15 cellular contexts compared by ENCODE assay signal in genomic region chr22:23079240-23079768, GRCh38. TPM values are rescaled to one million over a fixed set of nuclear protein-coding genes. Genes with fewer than 3 reads are reported as not detected.
DNase-seq lines count a peak whose midpoint lies in the region; ATAC-seq and TF ChIP-seq lines count a peak whose summit lies in the region.
"Had no signal": no experiment of that assay in that cellular context is flagged by ENCODE, and none has a peak within 500 bp of the region (broad histone marks: within the 10 kb centered on the region; RNA-seq: fewer than 3 reads in every experiment).

No MANE protein-coding gene starts in this region.

- H3K36me3 Mint-ChIP-seq in GM23338 (ENCODE audit: low read depth) (no peaks in the 10 kb centered on the region; the same call in 2 of the 3 replicates), memory B cell (no peaks in the 10 kb centered on the region), type B pancreatic cell (peaks cover 2% of the 10 kb centered on the region)
- H3K36me3 Mint-ChIP-seq: CD8-positive, alpha-beta T cell had no signal

- no peaks in the 10 kb centered on the region for H3K79me2 ChIP-seq in GM23338 (replicated peaks; ENCODE audit: insufficient read depth)

- peaks cover 3% of the 10 kb centered on the region; the same call in 1 of the 2 replicates for H3K9me2 ChIP-seq in GM23338 (ENCODE audit: insufficient read depth)
- H3K9me2 ChIP-seq: SK-N-SH had no signal

- peaks cover 15% of the 10 kb centered on the region for H3K27me3 Mint-ChIP-seq in GM23338 (ENCODE audit: insufficient read depth, low read depth, poor library complexity)
- H3K27me3 Mint-ChIP-seq in memory B cell: peaks cover 7% of the 10 kb centered on the region
- H3K27me3 Mint-ChIP-seq in type B pancreatic cell: no peaks in the 10 kb centered on the region

- no peaks in the 10 kb centered on the region for H3K4me1 ChIP-seq in GM23338 (ENCODE audit: insufficient read depth)

- DNase-seq in GM23338 (ENCODE audit: low spot score): no peak
- DNase-seq in caudate nucleus (lab: John Stamatoyannopoulos, UW): no peak
- DNase-seq in memory B cell (ENCODE audit: low spot score in 2 of 2): no peak
- no peak for DNase-seq in type B pancreatic cell (ENCODE audit: extremely low spot score, unreplicated experiment)
- DNase-seq in amygdala (lab: John Stamatoyannopoulos, UW): no peak
- DNase-seq in mucosa of gallbladder (ENCODE audit: low spot score): no peak
- no peak for DNase-seq in activated effector memory CD4-positive, alpha-beta T cell treated with anti-CD3 and anti-CD28 coated beads, Interleukin-2, amount 50 U/mL, for 16 hours
- DNase-seq: CD8-positive, alpha-beta T cell; GF-D8; GOT3; NCI-H1048; NCI-H2081 treated with DMSO at 0.1 percent for 48 hours; NCI-H524; Right ventricle myocardium superior; SK-N-SH had no signal

- H3K36me3 ChIP-seq in GM23338 (ENCODE audit: insufficient read depth): no peaks in the 10 kb centered on the region

- ATAC-seq in GM23338 (peak; percentile 21; the same call in 1 of the 3 replicates), memory B cell (ENCODE audit: low read depth) (no peak)
- ATAC-seq: CD8-positive, alpha-beta T cell had no signal

- H3K27ac Mint-ChIP-seq in GM23338 (no peak overlapping the region), memory B cell (peak overlapping the region; percentile 46), type B pancreatic cell (peak overlapping the region; percentile 84)
- H3K27ac Mint-ChIP-seq: CD8-positive, alpha-beta T cell had no signal

- no peaks in the 10 kb centered on the region for H3K27me3 ChIP-seq in GM23338 (ENCODE audit: insufficient read depth)

- H4K20me1 ChIP-seq in GM23338 (replicated peaks; ENCODE audit: insufficient read depth): no peaks in the 10 kb centered on the region

- H3K4me3 Mint-ChIP-seq in GM23338 (no peak overlapping the region), memory B cell (no peak overlapping the region), type B pancreatic cell (peak overlapping the region; percentile 24)
- H3K4me3 Mint-ChIP-seq: CD8-positive, alpha-beta T cell had no signal

- TF ChIP-seq CTCF in GM23338 (conservative IDR thresholded peaks at IDR 0.05; ENCODE audit: low read depth in 2 of 2) (no peak), type B pancreatic cell (conservative IDR thresholded peaks at IDR 0.05) (no peak)

- no peaks in the 10 kb centered on the region for H3K9me3 Mint-ChIP-seq in GM23338
- H3K9me3 Mint-ChIP-seq in memory B cell: no peaks in the 10 kb centered on the region
- H3K9me3 Mint-ChIP-seq in type B pancreatic cell: no peaks in the 10 kb centered on the region
- H3K9me3 Mint-ChIP-seq: CD8-positive, alpha-beta T cell had no signal

- H3K27ac ChIP-seq in GM23338 (ENCODE audit: low read depth) (no peak overlapping the region), caudate nucleus (ENCODE audit: low read depth, low read length) (peak overlapping the region; percentile 33)

- H3K4me1 Mint-ChIP-seq in GM23338 (peaks cover 4% of the 10 kb centered on the region), memory B cell (peaks cover 12% of the 10 kb centered on the region), type B pancreatic cell (ENCODE audit: unreplicated experiment) (peaks cover 8% of the 10 kb centered on the region)

- no peaks in the 10 kb centered on the region for H3F3A ChIP-seq in GM23338 (replicated peaks; ENCODE audit: low read depth)

- no peak overlapping the region for H3K4me3 ChIP-seq in GM23338

- H3K4me2 ChIP-seq in GM23338: no peak overlapping the region
- H3K4me2 ChIP-seq: SK-N-SH had no signal

- no peak overlapping the region for H2AFZ ChIP-seq in GM23338

TF ChIP-seq in GM23338, 12 proteins besides CTCF, POLR2A, EP300 and RAD21 (continues in another document):
- TF ChIP-seq NANOG (IDR thresholded peaks at IDR 0.05; ENCODE audit: borderline replicate concordance) (no peak), EZH2 (IDR thresholded peaks at IDR 0.05; ENCODE audit: low read depth, unreplicated experiment) (no peak), ZNF331 (CRISPR knock-in tag; IDR thresholded peaks at IDR 0.05; ENCODE audit: low read depth) (no peak), POLR2AphosphoS5 (IDR thresholded peaks at IDR 0.05; ENCODE audit: low read depth) (no peak), JUNB (IDR thresholded peaks at IDR 0.05; ENCODE audit: unreplicated experiment) (no peak), ZNF462 (CRISPR knock-in tag; IDR thresholded peaks at IDR 0.05) (no peak), ETS1 (IDR thresholded peaks at IDR 0.05) (no peak)

RNA-seq across cellular contexts. Expression of gene GNAZ, which starts 9.0 kb away (rescaled TPM):
- total RNA-seq in GM23338 (2014; rRNA removed; shearing (Covaris generic)): 9.9 and 11.1 TPM in 2 replicates
- 2.9 TPM in 2 replicates for polyA plus RNA-seq in GM23338 (2016; fragmentation: Nextera tagmentation; extraction: Ambion mirVana)
- total RNA-seq in type B pancreatic cell (ENCODE audit: low replicate concordance) (8.7 and 14.4 TPM in 2 replicates), mucosa of gallbladder (119 TPM)
- total RNA-seq: CD8-positive, alpha-beta T cell had no signal
